ENCODE assay signal across 12 cellular contexts in the genomic region with DNA sequence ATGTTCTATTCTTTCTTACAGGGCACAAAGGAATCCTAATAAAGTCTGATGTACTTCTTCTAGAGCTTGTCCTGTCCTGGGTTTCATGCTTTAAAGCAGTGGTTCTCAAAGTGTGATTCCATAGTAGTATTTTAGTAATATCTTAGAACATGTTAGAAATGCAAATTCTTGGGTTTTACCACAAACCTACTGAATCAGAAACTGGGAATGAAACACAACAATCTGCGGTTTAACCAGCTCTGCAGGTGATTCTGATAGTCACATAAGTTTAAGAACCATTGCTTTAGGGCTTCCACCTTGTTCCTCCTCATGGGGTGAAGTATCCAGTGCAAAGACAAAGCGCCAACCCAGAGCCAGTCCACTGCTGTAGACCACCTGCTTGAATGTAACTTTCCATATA. TPM values are rescaled to one million over a fixed set of nuclear protein-coding genes. Genes with fewer than 3 reads are reported as not detected.
A peak's percentile ranks its signal among the peaks of the same experiment; 100 is the strongest.
DNase-seq lines count a peak whose midpoint lies in the region; ATAC-seq, FAIRE-seq and TF ChIP-seq lines count a peak whose summit lies in the region.
"Had no signal": no experiment of that assay in that cellular context is flagged by ENCODE, and none has a peak within 500 bp of the region (broad histone marks: within the 10 kb centered on the region; RNA-seq: fewer than 3 reads in every experiment).

No MANE protein-coding gene starts in this region.

- H3K27me3 ChIP-seq in MM.1S (replicated peaks; ENCODE audit: insufficient read depth, low read length) (peaks cover 76% of the 10 kb centered on the region), left lung (no peaks in the 10 kb centered on the region)
- H3K27me3 ChIP-seq: cardiac muscle cell had no signal

- no peaks in the 10 kb centered on the region for H3K79me2 ChIP-seq in MM.1S (ENCODE audit: low read length)

- H3K4me2 ChIP-seq in MM.1S (ENCODE audit: low read depth, low read length): peak overlapping the region; percentile 30

- no peak overlapping the region for H3K4me3 ChIP-seq in MM.1S (ENCODE audit: low read length)
- H3K4me3 ChIP-seq in left lung: no peak overlapping the region
- H3K4me3 ChIP-seq: cardiac muscle cell, lung, prostate gland had no signal

- 0 out of 2 replicates have a peak, but pooled peaks cover 6% of the 10 kb centered on the region for H3F3A ChIP-seq in MM.1S (ENCODE audit: insufficient read depth, low read length)

- H2AFZ ChIP-seq in MM.1S (ENCODE audit: low read length): no peak overlapping the region

- no peak overlapping the region for H3K9ac ChIP-seq in MM.1S (ENCODE audit: low read length)

- no peaks in the 10 kb centered on the region for H3K9me2 ChIP-seq in MM.1S (replicated peaks; ENCODE audit: insufficient read depth, low read length)

- H3K27ac ChIP-seq in MM.1S (ENCODE audit: low read length) (no peak overlapping the region), left lung (no peak overlapping the region)
- H3K27ac ChIP-seq: cardiac muscle cell, prostate gland had no signal

- TF ChIP-seq CTCF in MM.1S (IDR thresholded peaks at IDR 0.05; ENCODE audit: low read length): no peak
- TF ChIP-seq CTCF in left lung (IDR thresholded peaks at IDR 0.05): no peak

- FAIRE-seq in GM12891 (lab: Jason Lieb, UNC): no peak

- H3K4me1 ChIP-seq in MM.1S (ENCODE audit: low read length) (peaks cover 13% of the 10 kb centered on the region), left lung (no peaks in the 10 kb centered on the region)
- H3K4me1 ChIP-seq: prostate gland had no signal

- no peaks in the 10 kb centered on the region for H3K9me3 ChIP-seq in MM.1S (replicated peaks; ENCODE audit: insufficient read depth, low read length)
- H3K9me3 ChIP-seq in left lung: no peaks in the 10 kb centered on the region
- H3K9me3 ChIP-seq: prostate gland had no signal

- no peak for DNase-seq in GM12891 (ENCODE audit: insufficient read length, low spot score)
- DNase-seq in MM.1S: peak; percentile 73
- no peak for DNase-seq in activated CD4-positive, alpha-beta T cell treated with anti-CD3 and anti-CD28 coated beads for 1 hour
- no peak for DNase-seq in cardiac septum (ENCODE audit: low spot score)
- no peak for DNase-seq in left lung
- DNase-seq in sciatic nerve (ENCODE audit: low spot score): no peak
- DNase-seq: NCI-H345 had no signal

- ATAC-seq in GM19455 (IDR thresholded peaks at IDR 0.05; ENCODE audit: unreplicated experiment) (peak; percentile 97), HG02943 (IDR thresholded peaks at IDR 0.05; ENCODE audit: low read depth, unreplicated experiment) (peak; percentile 76), left lung (no peak), sciatic nerve (no peak)

- H3K36me3 ChIP-seq in MM.1S (replicated peaks; ENCODE audit: insufficient read depth, low read length): no peaks in the 10 kb centered on the region
- no peaks in the 10 kb centered on the region for H3K36me3 ChIP-seq in left lung
- H3K36me3 ChIP-seq: cardiac muscle cell, prostate gland had no signal

- no peaks in the 10 kb centered on the region for H4K20me1 ChIP-seq in MM.1S (ENCODE audit: insufficient read depth, low read length)

- intact Hi-C loops in cardiac septum (cut with DNase I): no loop called here
- intact Hi-C loops in left lung (cut with DNase I): no loop called here
- intact Hi-C loops in sciatic nerve (cut with DNase I): no loop called here

- TF ChIP-seq POLR2A in GM12891 (IDR thresholded peaks at IDR 0.05; ENCODE audit: low read depth, low read length): no peak

TF ChIP-seq in GM12891, 5 proteins besides CTCF, POLR2A, EP300 and RAD21:
- TF ChIP-seq POLR2AphosphoS5 (IDR thresholded peaks at IDR 0.05; ENCODE audit: low read depth, low read length): no peak
- TF ChIP-seq POU2F2 (IDR thresholded peaks at IDR 0.05; ENCODE audit: low read depth, low read length): peak; percentile 65
- TF ChIP-seq TAF1 (IDR thresholded peaks at IDR 0.05; ENCODE audit: low read depth, low read length): no peak
- TF ChIP-seq PAX5 (IDR thresholded peaks at IDR 0.05; ENCODE audit: insufficient read depth, low read length, severe bottlenecking): no peak
- TF ChIP-seq SPI1 (IDR thresholded peaks at IDR 0.05; ENCODE audit: low read depth, low read length): no peak

RNA-seq across cellular contexts. Expression of a gene that starts 41.1 kb away (rescaled TPM):
- not detected for polyA plus RNA-seq in GM12891 (2012; ENCODE audit: low read depth, missing spikeins)
- total RNA-seq in cardiac septum (2.1 TPM), left lung (1 to 10 TPM; 1.0 to 1.3 TPM), sciatic nerve (5.6 TPM)
- polyA plus RNA-seq: cardiac muscle cell had no signal

Comparison
In these comparisons a context has a peak if more than half of its experiments do, and no peak if none do; other contexts are left out.
1. ATAC-seq: peak in GM19455 (single experiment) and HG02943 (single experiment); none in left lung (single experiment) and sciatic nerve (single experiment).